Comparison of ENCODE assay signal across 9 cellular contexts in the genomic region with DNA sequence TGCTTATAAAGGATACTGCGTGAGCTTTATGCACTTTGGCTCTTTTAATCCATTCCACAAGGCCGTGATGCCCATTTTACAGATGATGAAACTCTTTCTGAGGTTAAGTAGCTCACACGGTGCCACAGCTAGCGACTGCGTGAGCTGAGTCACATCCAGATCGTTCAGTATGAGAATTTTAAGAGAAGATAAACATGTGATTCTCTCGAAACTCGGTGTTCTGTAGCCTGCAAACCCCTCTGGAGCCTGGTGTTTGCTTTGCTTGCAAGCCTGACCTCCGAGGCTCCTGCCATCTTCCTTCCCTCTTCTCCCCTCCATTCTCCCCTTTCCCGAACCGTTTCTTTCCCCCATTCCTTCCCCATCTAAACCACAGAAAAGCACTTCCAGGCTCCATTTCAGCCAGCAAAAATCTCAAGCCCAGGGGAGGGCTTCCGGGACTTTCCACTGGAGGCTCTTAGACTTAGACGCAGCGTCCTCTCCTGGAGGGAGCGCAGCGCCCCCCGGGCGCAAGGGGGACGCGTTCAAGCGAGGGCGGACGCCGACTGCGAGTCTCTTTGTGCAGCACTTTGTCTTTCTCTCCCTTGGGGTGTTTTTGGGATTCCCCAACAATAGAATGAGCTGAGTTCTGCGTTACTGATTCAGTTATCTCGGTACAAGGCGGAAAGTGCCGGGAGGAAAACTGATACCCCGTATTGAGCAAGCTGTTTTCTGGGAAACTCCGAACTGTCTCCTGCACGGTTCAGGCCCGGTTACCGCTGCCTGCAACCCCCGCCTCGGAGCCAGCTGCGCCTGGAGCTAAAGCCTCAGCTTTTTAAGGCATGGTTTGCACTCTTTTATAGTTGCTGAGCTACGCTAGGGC. TPM values are rescaled to one million over a fixed set of nuclear protein-coding genes. Genes with fewer than 3 reads are reported as not detected.
DNase-seq lines count a peak whose midpoint lies in the region; ATAC-seq and TF ChIP-seq lines count a peak whose summit lies in the region.
"Had no signal": no experiment of that assay in that cellular context is flagged by ENCODE, and none has a peak within 500 bp of the region (broad histone marks: within the 10 kb centered on the region; RNA-seq: fewer than 3 reads in every experiment).

No MANE protein-coding gene starts in this region.

- peaks cover 23% of the 10 kb centered on the region for H3K4me1 Mint-ChIP-seq in chondrocyte (ENCODE audit: low read depth)

- H2AFZ ChIP-seq in IMR-90 (replicated peaks; ENCODE audit: low read length, poor library complexity): peak overlapping the region; percentile 84
- no peak overlapping the region for H2AFZ ChIP-seq in mesenchymal stem cell (ENCODE audit: low read depth, low read length)

- peaks cover 14% of the 10 kb centered on the region for H3K9me3 Mint-ChIP-seq in chondrocyte (ENCODE audit: low read depth)

- CTCF ChIA-PET in IMR-90 (lab: Yijun Ruan, JAX): interaction anchor here (0.6 to 1.8 kb wide), 4 partner anchors 7 to 10 kb away, joined by 3 to 7 read pairs (median 4); no protein-coding TSS in a partner anchor

- H3K27me3 ChIP-seq in IMR-90 (ENCODE audit: control insufficient read depth, insufficient read depth, low read length) (peaks cover 28% of the 10 kb centered on the region), mesenchymal stem cell (ENCODE audit: control insufficient read depth in 1 of 2, insufficient read depth in 1 of 2, low read length in 2 of 2) (peaks cover 0 to 9% of the 10 kb centered on the region in 2 experiments), thyroid gland (no peaks in the 10 kb centered on the region)

- DNase-seq in NCI-H1417 (lab: John Stamatoyannopoulos, UW) (peak in 2 of 3 experiments; percentile 51 to 70), NCI-H1417 treated with DMSO at 0.1 percent for 48 hours (lab: John Stamatoyannopoulos, UW) (no peak), IMR-90 (peak; percentile 47), chondrocyte (ENCODE audit: low spot score) (no peak), mesenchymal stem cell (peak; percentile 52), thyroid gland (peak; percentile 42 to 43), NCI-H2196 (lab: John Stamatoyannopoulos, UW; ENCODE audit: unreplicated experiment) (no peak)

- H3K14ac ChIP-seq in IMR-90 (replicated peaks; ENCODE audit: low read depth, low read length): peak overlapping the region; percentile 66; the same call in 1 of the 2 replicates
- H3K14ac ChIP-seq in mesenchymal stem cell (ENCODE audit: low read length in 2 of 2): no peak overlapping the region

- in situ Hi-C loops in IMR-90 (cut with MboI; ENCODE audit: low sequenced_read_pairs): no loop called here

- H2AK5ac ChIP-seq in IMR-90 (ENCODE audit: low read depth, low read length): no peak overlapping the region; the same call in 1 of the 2 replicates
- H2AK5ac ChIP-seq in mesenchymal stem cell (ENCODE audit: low read length, severe bottlenecking): no peak overlapping the region

- H3K4me2 ChIP-seq in IMR-90 (ENCODE audit: low read depth, low read length): peak overlapping the region; percentile 72
- no peak overlapping the region for H3K4me2 ChIP-seq in mesenchymal stem cell (ENCODE audit: low read length, poor library complexity, severe bottlenecking)
- H3K4me2 ChIP-seq: BLaER1 treated with 17β-estradiol and CSF1 and Interleukin-3, amounts not matched to agents 10 nM and 100 nM had no signal

- WGBS in IMR-90 (ENCODE audit: extremely low coverage in 2 of 2, insufficient read length in 1 of 2), 2 experiments: 31% methylated on average over 8 of the region's 38 CpGs; no CpG with 5 or more reads in 1 of the 2 experiments
- WGBS in mesenchymal stem cell: 66% methylated on average over 38 of the region's 38 CpGs
- WGBS in thyroid gland, 2 donors: 10 to 17% methylated on average over 35 to 38 of the region's 38 CpGs

- H2BK120ac ChIP-seq in IMR-90 (ENCODE audit: low read depth, low read length) (peak overlapping the region; percentile 68), mesenchymal stem cell (ENCODE audit: low read depth, low read length) (peak overlapping the region; percentile 30)

- no peak for TF ChIP-seq RAD21 in IMR-90 (IDR thresholded peaks at IDR 0.05; ENCODE audit: low read length)

- H3K27ac Mint-ChIP-seq in chondrocyte (ENCODE audit: unreplicated experiment): peak overlapping the region; percentile 82

- H2AK9ac ChIP-seq in IMR-90 (replicated peaks; ENCODE audit: low read depth, low read length, poor library complexity): peak overlapping the region; percentile 53

- TF ChIP-seq POLR2A in IMR-90 (IDR thresholded peaks at IDR 0.05; ENCODE audit: low read depth, low read length): no peak
- TF ChIP-seq POLR2A in thyroid gland (IDR thresholded peaks at IDR 0.05): no peak

- no TSS peak for BruUV-seq in IMR-90 (replicated peaks; lab: Mats Ljungman, UMichigan)

- peak overlapping the region in 1 of 2 experiments; percentile 9; a peak in 1 of 4 replicates for H4K8ac ChIP-seq in IMR-90 (ENCODE audit: low read depth in 2 of 2, low read length in 2 of 2)
- peak overlapping the region; percentile 47 for H4K8ac ChIP-seq in mesenchymal stem cell (ENCODE audit: low read length)

- H3K4ac ChIP-seq in IMR-90 (ENCODE audit: low read depth, low read length) (peak overlapping the region; percentile 16; the same call in 1 of the 2 replicates), mesenchymal stem cell (ENCODE audit: low read depth in 1 of 2, low read length in 2 of 2) (no peak overlapping the region)

- peak overlapping the region; percentile 66 for H3K4me3 Mint-ChIP-seq in chondrocyte (ENCODE audit: unreplicated experiment)

- H3K27me3 Mint-ChIP-seq in chondrocyte (ENCODE audit: low read depth): peaks cover 9% of the 10 kb centered on the region

- no peak overlapping the region for H2BK12ac ChIP-seq in mesenchymal stem cell (ENCODE audit: low read length in 2 of 2)

- H3K23ac ChIP-seq in IMR-90 (ENCODE audit: low read depth, low read length) (peak overlapping the region; percentile 81; the same call in 1 of the 2 replicates), mesenchymal stem cell (ENCODE audit: low read length in 2 of 2) (peak overlapping the region in 1 of 2 experiments; percentile 56)

- no peak overlapping the region; the same call in 1 of the 2 replicates for H4K5ac ChIP-seq in IMR-90 (ENCODE audit: low read depth, low read length)

- H4K91ac ChIP-seq in IMR-90 (ENCODE audit: insufficient read depth, low read depth, low read length) (no peak overlapping the region), mesenchymal stem cell (ENCODE audit: low read length) (no peak overlapping the region)

- H2BK15ac ChIP-seq in IMR-90 (ENCODE audit: low read depth, low read length): no peak overlapping the region
- no peak overlapping the region for H2BK15ac ChIP-seq in mesenchymal stem cell (ENCODE audit: low read depth, poor library complexity, severe bottlenecking)

- H3K4me3 ChIP-seq in IMR-90 (ENCODE audit: insufficient read depth, low read depth, low read length) (peak overlapping the region; percentile 9), mesenchymal stem cell (ENCODE audit: insufficient read depth in 1 of 2, low read depth in 1 of 2, low read length in 2 of 2) (peak overlapping the region in 1 of 2 experiments; percentile 68), thyroid gland (replicated peaks in 1 of 3) (peak overlapping the region in 1 of 3 donors; percentile 16)
- H3K4me3 ChIP-seq: BLaER1 treated with 17β-estradiol and CSF1 and Interleukin-3, amounts not matched to agents 10 nM and 100 nM had no signal

- H3K27ac ChIP-seq in IMR-90 (ENCODE audit: insufficient read depth, low read length) (peak overlapping the region; percentile 32; the same call in 1 of the 2 replicates), mesenchymal stem cell (ENCODE audit: low read length, poor library complexity, severe bottlenecking) (peak overlapping the region; percentile 32), thyroid gland (peak overlapping the region in 2 of 3 donors; percentile 27 to 55)
- H3K27ac ChIP-seq: BLaER1 treated with 17β-estradiol and CSF1 and Interleukin-3, amounts not matched to agents 10 nM and 100 nM had no signal

- H2BK5ac ChIP-seq in IMR-90 (ENCODE audit: low read depth, low read length, poor library complexity, severe bottlenecking) (no peak overlapping the region), mesenchymal stem cell (ENCODE audit: low read depth, low read length, poor library complexity, severe bottlenecking) (peak overlapping the region; percentile 39)

- ATAC-seq in GM21526 (IDR thresholded peaks at IDR 0.05; ENCODE audit: low FRiP score, unreplicated experiment) (peak; percentile 65), IMR-90 (ENCODE audit: low read depth) (peak; percentile 84)

- no peaks in the 10 kb centered on the region for H3K9me1 ChIP-seq in IMR-90 (ENCODE audit: insufficient read depth, low read length)

- POLR2A ChIA-PET in IMR-90 (lab: Charles Lee; ENCODE audit: unreplicated experiment): no interaction called here

- H3K79me1 ChIP-seq in IMR-90 (ENCODE audit: low read depth in 1 of 2, low read length in 2 of 2) (no peaks in the 10 kb centered on the region), mesenchymal stem cell (replicated peaks; ENCODE audit: low read length, poor library complexity, severe bottlenecking) (no peaks in the 10 kb centered on the region)

- intact Hi-C loops in IMR-90 (cut with micrococcal nuclease) (loop anchor here (5.0 kb wide), 1 partner anchor 224 kb away; no protein-coding TSS in a partner anchor), thyroid gland (cut with DNase I) (no loop called here)

- TF ChIP-seq CTCF in IMR-90 (conservative IDR thresholded peaks at IDR 0.05; ENCODE audit: low read depth, low read length) (no peak), chondrocyte (IDR thresholded peaks at IDR 0.05) (peak; percentile 71), thyroid gland (IDR thresholded peaks at IDR 0.05) (peak in 3 of 6 experiments; percentile 12 to 39 (median 17))

- H3K9ac ChIP-seq in IMR-90 (ENCODE audit: low read depth, low read length) (peak overlapping the region; percentile 45; the same call in 1 of the 2 replicates), mesenchymal stem cell (ENCODE audit: low read length) (peak overlapping the region; percentile 86)
- H3K9ac ChIP-seq: BLaER1 treated with 17β-estradiol and CSF1 and Interleukin-3, amounts not matched to agents 10 nM and 100 nM had no signal

- dilution Hi-C loops in IMR-90 (cut with HindIII; ENCODE audit: low sequenced_read_pairs, unreplicated experiment): no loop called here

- H2BK20ac ChIP-seq in IMR-90 (ENCODE audit: low read depth, low read length): no peak overlapping the region

- H3K9me3 ChIP-seq in IMR-90 (ENCODE audit: control insufficient read depth, insufficient read depth, low read length): peaks cover 2% of the 10 kb centered on the region; the same call in 1 of the 2 replicates
- peaks cover 5% of the 10 kb centered on the region for H3K9me3 ChIP-seq in mesenchymal stem cell (ENCODE audit: control insufficient read depth, low read length)
- H3K9me3 ChIP-seq in thyroid gland: no peaks in the 10 kb centered on the region

- peaks cover under 1% of the 10 kb centered on the region for H3K36me3 Mint-ChIP-seq in chondrocyte (ENCODE audit: low read depth)

- H3K56ac ChIP-seq in IMR-90 (ENCODE audit: extremely low read depth, insufficient read depth, low read length): no peak overlapping the region; the same call in 1 of the 2 replicates

- no peaks in the 10 kb centered on the region for H4K20me1 ChIP-seq in IMR-90 (ENCODE audit: insufficient read depth, low read length)
- H4K20me1 ChIP-seq: BLaER1 treated with 17β-estradiol and CSF1 and Interleukin-3, amounts not matched to agents 10 nM and 100 nM had no signal

- no peaks in the 10 kb centered on the region for H3K36me3 ChIP-seq in IMR-90 (ENCODE audit: control insufficient read depth, insufficient read depth, low read length)
- no peaks in the 10 kb centered on the region for H3K36me3 ChIP-seq in mesenchymal stem cell (ENCODE audit: control insufficient read depth in 1 of 2, insufficient read depth in 2 of 2, low read depth in 1 of 2, low read length in 2 of 2)
- H3K36me3 ChIP-seq in thyroid gland: no peaks in the 10 kb centered on the region
- H3K36me3 ChIP-seq: BLaER1 treated with 17β-estradiol and CSF1 and Interleukin-3, amounts not matched to agents 10 nM and 100 nM had no signal

- H3K4me1 ChIP-seq in IMR-90 (ENCODE audit: control insufficient read depth, insufficient read depth, low read length) (peaks cover 6% of the 10 kb centered on the region; the same call in 1 of the 2 replicates), mesenchymal stem cell (ENCODE audit: control insufficient read depth, insufficient read depth, low read depth, low read length) (no peaks in the 10 kb centered on the region), thyroid gland (peaks cover 6 to 11% of the 10 kb centered on the region in 2 donors)
- H3K4me1 ChIP-seq: BLaER1 treated with 17β-estradiol and CSF1 and Interleukin-3, amounts not matched to agents 10 nM and 100 nM had no signal

- peak overlapping the region; percentile 5; the same call in 1 of the 2 replicates for H3K18ac ChIP-seq in IMR-90 (ENCODE audit: low read depth, low read length)
- peak overlapping the region in 1 of 2 experiments; percentile 52 for H3K18ac ChIP-seq in mesenchymal stem cell (ENCODE audit: low read depth in 1 of 2, low read length in 2 of 2)

RNA-seq across cellular contexts. Expression of gene CYP1B1, which starts 38.0 kb away (rescaled TPM):
- total RNA-seq in IMR-90 (2012; rRNA removed) (1.1 and 1.9 TPM in 2 replicates), chondrocyte (60.6 to 135 TPM (median 133 TPM) in 3 replicates), thyroid gland (10 to 100 TPM; 10.4 to 42.2 (median 18.4) TPM)
- 0.65 and 0.77 TPM in 2 replicates for polyA plus RNA-seq in IMR-90 (2012; rRNA removed)
- 0.69 and 1.8 TPM in 2 replicates for polyA plus RNA-seq in IMR-90 (2012; cell fraction: cytosol; rRNA removed)
- 1.5 and 2.4 TPM in 2 replicates for polyA plus RNA-seq in IMR-90 (2012; cell fraction: nucleus; rRNA removed; ENCODE audit: low replicate concordance)
- polyA plus RNA-seq in mesenchymal stem cell (2013, experiment 1 of 2): 32.4 TPM
- polyA plus RNA-seq in mesenchymal stem cell (2013, experiment 2 of 2): 33.1 TPM

Comparison
In these comparisons a context has a peak if more than half of its experiments do, and no peak if none do; other contexts are left out.
1. DNase-seq: peak in NCI-H1417 (2 of 3), IMR-90 (single experiment), mesenchymal stem cell (single experiment) and thyroid gland (2 of 2); none in NCI-H1417 treated with DMSO at 0.1 percent for 48 hours (single experiment), chondrocyte (single experiment) and NCI-H2196 (single experiment).
2. Peak in every context shown above with its lines, with median percentiles within 50 percentile points of each other: H3K27ac ChIP-seq.